Comparison of ENCODE assay signal across 29 cellular contexts in genomic region chr10:46560952-46561351, GRCh38. TPM values are rescaled to one million over a fixed set of nuclear protein-coding genes. Genes with fewer than 3 reads are reported as not detected.
DNase-seq lines count a peak whose midpoint lies in the region; ATAC-seq, FAIRE-seq and TF ChIP-seq lines count a peak whose summit lies in the region.
"Had no signal": no experiment of that assay in that cellular context is flagged by ENCODE, and none has a peak within 500 bp of the region (broad histone marks: within the 10 kb centered on the region; RNA-seq: fewer than 3 reads in every experiment).

No MANE protein-coding gene starts in this region.

- H3K4me3 Mint-ChIP-seq in osteocyte (ENCODE audit: unreplicated experiment) = no peak overlapping the region
- H3K4me3 Mint-ChIP-seq: activated CD4-positive, alpha-beta T cell treated with anti-CD3 and anti-CD28 coated beads for 36 hours; activated naive CD4-positive, alpha-beta T cell treated with anti-CD3 and anti-CD28 coated beads, Interleukin-2, amount 50 U/mL, for 24 hours; T-helper 17 cell had no signal

- no peak overlapping the region for H3K4me3 ChIP-seq in A549
- H3K4me3 ChIP-seq in coronary artery = no peak overlapping the region
- no peak overlapping the region for H3K4me3 ChIP-seq in Karpas-422 (ENCODE audit: low read length)
- H3K4me3 ChIP-seq: gastroesophageal sphincter, PC-9, smooth muscle cell, transverse colon had no signal

- H3K27ac ChIP-seq in A549 = peak overlapping the region; percentile 6 to 89; a peak in 5 of 6 replicates
- H3K27ac ChIP-seq in coronary artery = no peak overlapping the region
- H3K27ac ChIP-seq in Karpas-422 (ENCODE audit: low read length) = no peak overlapping the region
- H3K27ac ChIP-seq: brain microvascular endothelial cell, C4-2B, gastroesophageal sphincter, PC-9, transverse colon had no signal

- CTCF ChIA-PET in A549 (lab: Yijun Ruan, JAX) = interaction anchor here (0.7 to 9.4 kb wide), 5 partner anchors 8 to 1215 kb away, joined by 3 to 87 read pairs (median 9); no protein-coding TSS in a partner anchor

- no peaks in the 10 kb centered on the region for H3K9me2 ChIP-seq in Karpas-422 (replicated peaks; ENCODE audit: insufficient read depth, low read length)

- TF ChIP-seq POLR2A in A549 (IDR thresholded peaks at IDR 0.05; ENCODE audit: low read length) = no peak

- H3K4me1 Mint-ChIP-seq in osteocyte (ENCODE audit: unreplicated experiment) = peaks cover 10% of the 10 kb centered on the region

- TF ChIP-seq CTCF in A549 (IDR thresholded peaks at IDR 0.05) (no peak), coronary artery (IDR thresholded peaks at IDR 0.05) (no peak), osteocyte (IDR thresholded peaks at IDR 0.05) (no peak)

- no peaks in the 10 kb centered on the region for H3K9me3 Mint-ChIP-seq in osteocyte (ENCODE audit: unreplicated experiment)
- H3K9me3 Mint-ChIP-seq: activated naive CD4-positive, alpha-beta T cell treated with anti-CD3 and anti-CD28 coated beads, Interleukin-2, amount 50 U/mL, for 24 hours had no signal

- H4K20me1 ChIP-seq in Karpas-422 (ENCODE audit: insufficient read depth, low read depth, low read length) = no peaks in the 10 kb centered on the region

- H3K4me2 ChIP-seq in A549 (no peak overlapping the region), Karpas-422 (ENCODE audit: low read depth, low read length, poor library complexity, severe bottlenecking) (no peak overlapping the region)
- H3K4me2 ChIP-seq: PC-9, smooth muscle cell had no signal

- H3K9me3 ChIP-seq in A549 = no peaks in the 10 kb centered on the region
- H3K9me3 ChIP-seq in Karpas-422 (ENCODE audit: low read length) = no peaks in the 10 kb centered on the region
- H3K9me3 ChIP-seq: gastroesophageal sphincter, transverse colon had no signal

- no peaks in the 10 kb centered on the region for H3K36me3 ChIP-seq in Karpas-422 (ENCODE audit: insufficient read depth, low read length)
- H3K36me3 ChIP-seq: brain microvascular endothelial cell, gastroesophageal sphincter, transverse colon had no signal

- H3K79me2 ChIP-seq in Karpas-422 (ENCODE audit: low read length) = no peaks in the 10 kb centered on the region

- POLR2A ChIA-PET in A549 (lab: Yijun Ruan, JAX) = no interaction called here

- no peak for ATAC-seq in A549
- ATAC-seq: activated CD4-positive, alpha-beta T cell treated with anti-CD3 and anti-CD28 coated beads for 36 hours; gastroesophageal sphincter; right cardiac atrium; Right ventricle myocardium inferior; T-helper 17 cell had no signal

- WGBS in A549 (ENCODE audit: missing lambda C conversion rate) = 100% methylated on average over 1 of the region's 1 CpG

- FAIRE-seq in A549 (lab: Jason Lieb, UNC) = no peak

- no peak overlapping the region for H3K27ac Mint-ChIP-seq in osteocyte (ENCODE audit: unreplicated experiment)
- H3K27ac Mint-ChIP-seq: activated CD4-positive, alpha-beta T cell treated with anti-CD3 and anti-CD28 coated beads for 36 hours; activated naive CD4-positive, alpha-beta T cell treated with anti-CD3 and anti-CD28 coated beads, Interleukin-2, amount 50 U/mL, for 24 hours; T-helper 17 cell had no signal

- peaks cover 2% of the 10 kb centered on the region for H3K27me3 Mint-ChIP-seq in osteocyte (ENCODE audit: unreplicated experiment)
- H3K27me3 Mint-ChIP-seq: T-helper 17 cell had no signal

- TF ChIP-seq RAD21 in A549 (conservative IDR thresholded peaks at IDR 0.05 in 1 of 2, IDR thresholded peaks at IDR 0.05 in 1 of 2) = no peak

- H3K27me3 ChIP-seq in Karpas-422 (ENCODE audit: low read length) = no peaks in the 10 kb centered on the region

- H3K4me1 ChIP-seq in A549 (peaks cover 29% of the 10 kb centered on the region), Karpas-422 (ENCODE audit: low read length) (no peaks in the 10 kb centered on the region)

- TF ChIP-seq EP300 in A549 (IDR thresholded peaks at IDR 0.05) = no peak

- peak; percentile 1 for DNase-seq in activated CD4-positive, alpha-beta T cell treated with anti-CD3 and anti-CD28 coated beads for 48 hours
- DNase-seq in activated CD4-positive, alpha-beta T cell treated with anti-CD3 and anti-CD28 coated beads, Interleukin-2, amount 50 U/mL, for 4 hours = no peak
- no peak for DNase-seq in A549 (ENCODE audit: low read depth in 1 of 2, low spot score in 1 of 2)
- DNase-seq in coronary artery (ENCODE audit: low spot score) = peak; percentile 53
- peak; percentile 72 for DNase-seq in osteocyte (ENCODE audit: extremely low spot score, unreplicated experiment)
- no peak for DNase-seq in Karpas-422
- DNase-seq in NCI-H1092 (lab: John Stamatoyannopoulos, UW) = no peak
- no peak for DNase-seq in COLO668 (lab: John Stamatoyannopoulos, UW; ENCODE audit: unreplicated experiment)
- DNase-seq: 8988T; activated CD4-positive, alpha-beta T cell treated with anti-CD3 and anti-CD28 coated beads for 36 hours; amygdala; brain microvascular endothelial cell; Calu3; DMS79 treated with DMSO at 0.1 percent for 48 hours; kidney glomerular epithelial cell; mammary epithelial cell; NCI-H1436; NCI-H2081; NCI-H526 had no signal

- no peak overlapping the region for H2AFZ ChIP-seq in Karpas-422 (ENCODE audit: low read length)
- H2AFZ ChIP-seq: PC-9 had no signal

- H3K36me3 Mint-ChIP-seq in osteocyte (ENCODE audit: unreplicated experiment) = no peaks in the 10 kb centered on the region
- H3K36me3 Mint-ChIP-seq: activated naive CD4-positive, alpha-beta T cell treated with anti-CD3 and anti-CD28 coated beads, Interleukin-2, amount 50 U/mL, for 24 hours had no signal

- H3K9ac ChIP-seq in Karpas-422 (ENCODE audit: low read length) = no peak overlapping the region

TF ChIP-seq in A549, 52 proteins besides CTCF, POLR2A, EP300 and RAD21:
- TF ChIP-seq EHMT2 (IDR thresholded peaks at IDR 0.05; ENCODE audit: low read depth) (0 out of 2 replicates have a peak, but pooled peaks have one; percentile 19), MYC (IDR thresholded peaks at IDR 0.05; ENCODE audit: borderline replicate concordance, low read length) (no peak)

RNA-seq across cellular contexts. Expression of gene GPRIN2, which starts 4.5 kb away (rescaled TPM):
- polyA plus RNA-seq in A549 (2011; rRNA removed) = 8.8 and 9.4 TPM in 2 replicates
- polyA plus RNA-seq in A549 (2012; cell fraction: cytosol; rRNA removed) = 17.3 and 29.5 TPM in 2 replicates
- 62.0 and 88.1 TPM in 2 replicates for polyA plus RNA-seq in A549 (2012; cell fraction: nucleus; rRNA removed)
- polyA plus RNA-seq in A549 (2017; fragmentation: RNase III; extraction: RNeasy Plus Mini Kit Qiagen cat#74134 plus additional on column Dnase treatment) = 25.8 to 29.9 TPM (median 28.6 TPM) in 3 replicates
- 14.3 and 17.6 TPM in 2 replicates for polyA minus RNA-seq in A549 (2011; rRNA and poly(A)+ RNA removed)
- total RNA-seq in osteocyte = 2.5 and 3.4 TPM in 2 replicates
- not detected in 2 replicates for total RNA-seq in Karpas-422 (2014; rRNA removed; shearing (Covaris generic); ENCODE audit: low replicate concordance)
- total RNA-seq: activated CD4-positive, alpha-beta T cell treated with anti-CD3 and anti-CD28 coated beads for 36 hours; right cardiac atrium; Right ventricle myocardium inferior; smooth muscle cell; subcutaneous adipose tissue; T-helper 17 cell had no signal
- polyA plus RNA-seq: right cardiac atrium had no signal

RNA-seq across cellular contexts. Expression of gene SYT15, which starts 18.0 kb away (rescaled TPM):
- polyA plus RNA-seq in A549 (2011; rRNA removed) (3.3 and 3.5 TPM in 2 replicates), A549 (2017; fragmentation: RNase III; extraction: RNeasy Plus Mini Kit Qiagen cat#74134 plus additional on column Dnase treatment) (2.8 to 3.6 TPM (median 3.2 TPM) in 3 replicates)
- 3.5 and 4.3 TPM in 2 replicates for polyA plus RNA-seq in A549 (2012; cell fraction: cytosol; rRNA removed)
- polyA plus RNA-seq in A549 (2012; cell fraction: nucleus; rRNA removed) = 4.5 and 4.8 TPM in 2 replicates
- polyA minus RNA-seq in A549 (2011; rRNA and poly(A)+ RNA removed) = 4.1 and 5.5 TPM in 2 replicates
- 10.3 and 12.5 TPM in 2 replicates for total RNA-seq in osteocyte
- total RNA-seq in Karpas-422 (2014; rRNA removed; shearing (Covaris generic); ENCODE audit: low replicate concordance) = 0.60 TPM in 1 of 2 replicates, not detected in the other

Comparison
In these comparisons a context has a peak if more than half of its experiments do, and no peak if none do; other contexts are left out.
1. DNase-seq: peak in activated CD4-positive, alpha-beta T cell treated with anti-CD3 and anti-CD28 coated beads for 48 hours (single experiment), coronary artery (single experiment) and osteocyte (single experiment); none in activated CD4-positive, alpha-beta T cell treated with anti-CD3 and anti-CD28 coated beads, Interleukin-2, amount 50 U/mL, for 4 hours (0 of 2), A549 (0 of 2), Karpas-422 (single experiment), NCI-H1092 (single experiment) and COLO668 (single experiment).
2. H3K27ac ChIP-seq: peak in A549 (2 of 2); none in coronary artery (0 of 2) and Karpas-422 (single experiment).